In genomic region chr2:98519851-98520250, GRCh38 we compare ENCODE assay signal across 26 cellular contexts.
DNase-seq lines count a peak whose midpoint lies in the region; ATAC-seq, FAIRE-seq and TF ChIP-seq lines count a peak whose summit lies in the region.
"Had no signal": no experiment of that assay in that cellular context is flagged by ENCODE, and none has a peak within 500 bp of the region (broad histone marks: within the 10 kb centered on the region; RNA-seq: fewer than 3 reads in every experiment).

No MANE protein-coding gene starts in this region.

- H3K36me3 ChIP-seq in H1 (ENCODE audit: control insufficient read depth in 2 of 4, insufficient read depth in 4 of 4, low read length in 3 of 4): peaks cover 0 to 3% (median 1%) of the 10 kb centered on the region in 4 experiments; a peak in 4 of 8 replicates
- H3K36me3 ChIP-seq: MG63, SJSA1 had no signal

- no peak overlapping the region for H3K4me3 Mint-ChIP-seq in natural killer cell
- no peak overlapping the region for H3K4me3 Mint-ChIP-seq in natural killer cell treated with Interleukin-12 subunit alpha and Interleukin-12 subunit beta and Interleukin-15 and Interleukin-18, amount 100 ng/mL, for 72 hours
- H3K4me3 Mint-ChIP-seq: CD4-positive, alpha-beta memory T cell had no signal

- no peaks in the 10 kb centered on the region for H3K27me3 ChIP-seq in H1 (replicated peaks in 1 of 4; ENCODE audit: control insufficient read depth in 3 of 4, extremely low read depth in 1 of 4, insufficient read depth in 3 of 4, low read length in 3 of 4)
- H3K27me3 ChIP-seq: BLaER1, MG63, SJSA1 had no signal

- POLR2A ChIA-PET in H1 (lab: Charles Lee; ENCODE audit: partially characterized antibody): interaction anchor here (0.6 kb wide), 1 partner anchor 13 kb away, joined by 5 read pairs; no protein-coding TSS in a partner anchor

- H4K91ac ChIP-seq in H1 (replicated peaks; ENCODE audit: insufficient read length, low read length): no peak overlapping the region

- no peak overlapping the region for H3K4me3 ChIP-seq in H1 (ENCODE audit: extremely low read depth in 1 of 4, insufficient read depth in 2 of 4, low read depth in 3 of 4, low read length in 4 of 4)
- H3K4me3 ChIP-seq: BLaER1, MG63, SJSA1 had no signal

- H4K20me1 ChIP-seq in H1 (replicated peaks in 1 of 2; ENCODE audit: control insufficient read depth in 1 of 2, insufficient read depth in 2 of 2, low read length in 2 of 2): peaks cover 2 to 4% of the 10 kb centered on the region in 2 experiments

- H3K4ac ChIP-seq in H1 (replicated peaks; ENCODE audit: insufficient read length, low read depth, low read length): no peak overlapping the region

- H3K36me3 Mint-ChIP-seq in natural killer cell: peaks cover 11% of the 10 kb centered on the region
- H3K36me3 Mint-ChIP-seq in natural killer cell treated with Interleukin-12 subunit alpha and Interleukin-12 subunit beta and Interleukin-15 and Interleukin-18, amount 100 ng/mL, for 72 hours: peaks cover 6% of the 10 kb centered on the region

- CTCF ChIA-PET in H1 (lab: Charles Lee; ENCODE audit: partially characterized antibody): interaction anchor here (1.2 kb wide), 2 partner anchors 35 to 49 kb away, joined by 3 read pairs; no protein-coding TSS in a partner anchor

- no peak overlapping the region for H3K27ac ChIP-seq in H1 (ENCODE audit: low read depth, low read length)
- H3K27ac ChIP-seq: 22Rv1, BLaER1, SJSA1 had no signal

- H4K5ac ChIP-seq in H1 (ENCODE audit: insufficient read length, low read depth, low read length): no peak overlapping the region

- peaks cover 3% of the 10 kb centered on the region; the same call in 1 of the 2 replicates for H3K79me1 ChIP-seq in H1 (ENCODE audit: low read depth, low read length)

- H2BK15ac ChIP-seq in H1 (ENCODE audit: low read length): no peak overlapping the region

- no peak overlapping the region for H3K4me2 ChIP-seq in H1 (ENCODE audit: insufficient read depth in 1 of 2, low read depth in 2 of 2, low read length in 2 of 2)
- H3K4me2 ChIP-seq: BLaER1 had no signal

- TF ChIP-seq CTCF in natural killer cell (IDR thresholded peaks at IDR 0.05) (no peak), H1 (IDR thresholded peaks at IDR 0.05; ENCODE audit: control extremely low read depth in 1 of 3, insufficient read depth in 1 of 3, low read depth in 1 of 3, low read length in 3 of 3) (no peak)

- peaks cover 0 to 3% (median 0%) of the 10 kb centered on the region in 4 experiments; a peak in 3 of 7 replicates for H3K4me1 ChIP-seq in H1 (replicated peaks in 1 of 4; ENCODE audit: control insufficient read depth in 3 of 4, insufficient read depth in 4 of 4, low read length in 3 of 4)
- H3K4me1 ChIP-seq: Caco-2 had no signal

- H3K23me2 ChIP-seq in H1 (ENCODE audit: low read depth, low read length): no peaks in the 10 kb centered on the region

- no peak overlapping the region for H2BK12ac ChIP-seq in H1 (ENCODE audit: low read depth, low read length)

- H3K9me3 ChIP-seq in H1 (ENCODE audit: insufficient read depth in 2 of 2, low read depth in 1 of 2, low read length in 1 of 2): no peaks in the 10 kb centered on the region
- H3K9me3 ChIP-seq: BLaER1, Caco-2, MG63, SJSA1 had no signal

- no peak overlapping the region for H3K56ac ChIP-seq in H1 (replicated peaks; ENCODE audit: insufficient read length, low read depth, low read length)

- no peak for TF ChIP-seq RAD21 in H1 (IDR thresholded peaks at IDR 0.05 in 1 of 2, conservative IDR thresholded peaks at IDR 0.05 in 1 of 2; ENCODE audit: low read depth in 2 of 2, low read length in 2 of 2)

- H3K79me2 ChIP-seq in H1 (ENCODE audit: control insufficient read depth in 1 of 2, insufficient read depth in 2 of 2, low read length in 2 of 2): peaks cover 0 to 22% of the 10 kb centered on the region in 2 experiments; a peak in 2 of 4 replicates

- H2AFZ ChIP-seq in H1 (ENCODE audit: low read length): no peak overlapping the region

- H3K9me3 Mint-ChIP-seq in natural killer cell: no peaks in the 10 kb centered on the region
- no peaks in the 10 kb centered on the region for H3K9me3 Mint-ChIP-seq in natural killer cell treated with Interleukin-12 subunit alpha and Interleukin-12 subunit beta and Interleukin-15 and Interleukin-18, amount 100 ng/mL, for 72 hours
- H3K9me3 Mint-ChIP-seq: CD4-positive, alpha-beta memory T cell had no signal

- H3K18ac ChIP-seq in H1 (ENCODE audit: extremely low read depth, low read length): no peak overlapping the region

- peak overlapping the region; percentile 35; the same call in 1 of the 2 replicates for H4K8ac ChIP-seq in H1 (ENCODE audit: extremely low read depth, insufficient read depth, low read length)

- TF ChIP-seq POLR2A in H1 (IDR thresholded peaks at IDR 0.05; ENCODE audit: control extremely low read depth in 1 of 2, low read depth in 2 of 2, low read length in 2 of 2): no peak

- ATAC-seq in natural killer cell (no peak), HG03045 (IDR thresholded peaks at IDR 0.05; ENCODE audit: unreplicated experiment) (no peak)
- ATAC-seq in natural killer cell treated with Interleukin-12 subunit alpha and Interleukin-12 subunit beta and Interleukin-15 and Interleukin-18, amount 100 ng/mL, for 72 hours: no peak
- ATAC-seq: Right ventricle myocardium inferior had no signal

- intact Hi-C loops in natural killer cell (cut with micrococcal nuclease): no loop called here

- no peak overlapping the region for H3K23ac ChIP-seq in H1 (ENCODE audit: insufficient read length)

- no peak overlapping the region for H3K14ac ChIP-seq in H1 (ENCODE audit: insufficient read length)

- peak; percentile 34 for DNase-seq in DMS53 (lab: John Stamatoyannopoulos, UW)
- no peak for DNase-seq in DMS53 treated with DMSO at 0.1 percent for 48 hours (lab: John Stamatoyannopoulos, UW; ENCODE audit: unreplicated experiment)
- no peak for DNase-seq in natural killer cell
- no peak for DNase-seq in natural killer cell treated with Interleukin-12 subunit alpha and Interleukin-12 subunit beta and Interleukin-15 and Interleukin-18, amount 100 ng/mL, for 72 hours (ENCODE audit: low spot score)
- no peak for DNase-seq in H1 (ENCODE audit: low read depth in 1 of 2, low spot score in 2 of 2)
- DNase-seq in CD1c-positive myeloid dendritic cell (ENCODE audit: extremely low spot score): no peak
- DNase-seq in NCI-H446 treated with DMSO at 0.1 percent for 48 hours (lab: John Stamatoyannopoulos, UW): no peak
- DNase-seq: ACHN; Caco-2; CD4-positive, alpha-beta memory T cell; DMS 273 treated with DMSO at 0.1 percent for 48 hours; GF-D8; MG63; NCI-H1417; NCI-H1694 treated with DMSO at 0.1 percent for 48 hours; NCI-H2227 treated with DMSO at 0.1 percent for 48 hours; NCI-H510A treated with DMSO at 0.1 percent for 48 hours; NCI-H774; OCI-M1; T-helper 1 cell had no signal

- no peaks in the 10 kb centered on the region for H3K27me3 Mint-ChIP-seq in natural killer cell (ENCODE audit: low read depth in 2 of 2)
- H3K27me3 Mint-ChIP-seq in natural killer cell treated with Interleukin-12 subunit alpha and Interleukin-12 subunit beta and Interleukin-15 and Interleukin-18, amount 100 ng/mL, for 72 hours: no peaks in the 10 kb centered on the region
- H3K27me3 Mint-ChIP-seq: CD4-positive, alpha-beta memory T cell had no signal

- no peak overlapping the region for H2BK5ac ChIP-seq in H1 (ENCODE audit: low read depth, low read length)

- TF ChIP-seq EP300 in H1 (IDR thresholded peaks at IDR 0.05; ENCODE audit: borderline replicate concordance in 1 of 2, low read depth in 2 of 2, low read length in 2 of 2): no peak

- H3K27ac Mint-ChIP-seq in natural killer cell: peak overlapping the region; percentile 34 to 83
- H3K27ac Mint-ChIP-seq in natural killer cell treated with Interleukin-12 subunit alpha and Interleukin-12 subunit beta and Interleukin-15 and Interleukin-18, amount 100 ng/mL, for 72 hours: no peak overlapping the region

- peaks cover 56 to 59% of the 10 kb centered on the region in 2 donors for H3K4me1 Mint-ChIP-seq in natural killer cell
- peaks cover 42 to 43% of the 10 kb centered on the region in 2 donors for H3K4me1 Mint-ChIP-seq in natural killer cell treated with Interleukin-12 subunit alpha and Interleukin-12 subunit beta and Interleukin-15 and Interleukin-18, amount 100 ng/mL, for 72 hours (ENCODE audit: low read depth in 2 of 2)

- FAIRE-seq in H1 (lab: Jason Lieb, UNC): no peak
- FAIRE-seq: RCC 7860 had no signal

- H3K9ac ChIP-seq in H1 (replicated peaks in 1 of 4; ENCODE audit: extremely low read depth in 1 of 4, low read depth in 3 of 4, low read length in 3 of 4): no peak overlapping the region
- H3K9ac ChIP-seq: BLaER1 had no signal

- H2AK5ac ChIP-seq in H1 (ENCODE audit: low read depth, low read length): no peak overlapping the region

- H2BK120ac ChIP-seq in H1 (replicated peaks; ENCODE audit: low read depth, low read length): no peak overlapping the region

- 85% methylated on average over 16 of the region's 16 CpGs; no CpG with 5 or more reads in 1 of the 2 experiments for WGBS in H1 (ENCODE audit: extremely low coverage in 1 of 2, insufficient coverage in 1 of 2, insufficient read length in 1 of 2, insufficient replicate concordance in 2 of 2, low coverage in 1 of 2, low lambda C conversion rate in 2 of 2, missing lambda C conversion rate in 1 of 2), 2 experiments

- H2BK20ac ChIP-seq in H1 (ENCODE audit: low read length): no peak overlapping the region

TF ChIP-seq in H1, 55 proteins besides CTCF, POLR2A, EP300 and RAD21:
- no peak for TF ChIP-seq KDM4A (IDR thresholded peaks at IDR 0.05; ENCODE audit: low read depth, low read length, severe bottlenecking)
- TF ChIP-seq CHD2 (IDR thresholded peaks at IDR 0.05; ENCODE audit: low read length): no peak
- TF ChIP-seq ATF2 (IDR thresholded peaks at IDR 0.05; ENCODE audit: low read length): no peak
- no peak for TF ChIP-seq NANOG (IDR thresholded peaks at IDR 0.05; ENCODE audit: insufficient read depth, low read depth, low read length, poor library complexity, severe bottlenecking)
- no peak for TF ChIP-seq ASH2L (IDR thresholded peaks at IDR 0.05; ENCODE audit: low read length)
- no peak for TF ChIP-seq SIRT6 (IDR thresholded peaks at IDR 0.05; ENCODE audit: low read length)
- TF ChIP-seq TAF1 (IDR thresholded peaks at IDR 0.05; ENCODE audit: low read depth, low read length): no peak
- TF ChIP-seq ZNF274 (IDR thresholded peaks at IDR 0.05; ENCODE audit: borderline replicate concordance, extremely low read depth, low read length): no peak
- TF ChIP-seq SP2 (IDR thresholded peaks at IDR 0.05; ENCODE audit: low read length): no peak
TF ChIP-seq in H1: peak in this region for 0.

Comparison
In these comparisons a context has a peak if more than half of its experiments do, and no peak if none do; other contexts are left out.
1. H3K27ac Mint-ChIP-seq: peak in natural killer cell (2 of 2); none in natural killer cell treated with Interleukin-12 subunit alpha and Interleukin-12 subunit beta and Interleukin-15 and Interleukin-18, amount 100 ng/mL, for 72 hours (0 of 2).